In the genomic region with DNA sequence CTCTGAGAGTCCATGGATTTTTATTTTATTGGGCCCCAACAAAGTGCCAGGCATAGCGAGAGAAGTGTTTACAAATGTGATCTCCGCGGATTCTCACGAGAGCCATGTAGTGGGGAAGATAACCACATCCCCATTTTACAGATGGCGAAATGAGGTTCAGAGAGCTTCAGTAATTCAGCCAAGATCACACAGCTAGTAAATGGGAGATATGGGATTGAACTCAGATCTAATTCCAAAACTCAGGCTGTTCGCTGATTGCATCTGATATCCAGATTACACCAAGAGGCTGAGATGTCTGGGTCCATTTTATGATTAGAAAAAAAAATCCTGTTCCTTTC, we compare ENCODE assay signal across 8 cellular contexts. TPM values are rescaled to one million over a fixed set of nuclear protein-coding genes. Genes with fewer than 3 reads are reported as not detected.
DNase-seq lines count a peak whose midpoint lies in the region; ATAC-seq and TF ChIP-seq lines count a peak whose summit lies in the region.

No MANE protein-coding gene starts in this region.

- in situ Hi-C loops in brain microvascular endothelial cell (cut with HindIII; ENCODE audit: low pct_ligation_motif_present, low sequenced_read_pairs) = no loop called here

- H3K27ac ChIP-seq in CD4-positive, CD25-positive, alpha-beta regulatory T cell (ENCODE audit: insufficient read depth, low read length, poor library complexity, severe bottlenecking) = peak overlapping the region; percentile 96
- H3K27ac ChIP-seq in brain microvascular endothelial cell = peak overlapping the region; percentile 37

- peak in 1 of 3 donors; percentile 70 for DNase-seq in CD4-positive, CD25-positive, alpha-beta regulatory T cell
- peak; percentile 57 for DNase-seq in Jurkat, Clone E6-1 (ENCODE audit: low read depth, low spot score)
- DNase-seq in brain microvascular endothelial cell (no peak), inferior parietal cortex (ENCODE audit: extremely low spot score) (no peak), SW 1271 (lab: John Stamatoyannopoulos, UW) (no peak), NCI-H226 (no peak)

- peaks cover 26 to 78% (median 60%) of the 10 kb centered on the region in 4 donors for H3K4me1 Mint-ChIP-seq in CD4-positive, CD25-positive, alpha-beta regulatory T cell

- peak overlapping the region; percentile 97 to 100 (median 98) for H3K4me3 Mint-ChIP-seq in CD4-positive, CD25-positive, alpha-beta regulatory T cell

- peaks cover 0 to 3% (median 0%) of the 10 kb centered on the region in 7 donors for H3K9me3 Mint-ChIP-seq in CD4-positive, CD25-positive, alpha-beta regulatory T cell

- peaks cover 0 to under 1% of the 10 kb centered on the region in 2 experiments for H3K9me3 ChIP-seq in CD4-positive, CD25-positive, alpha-beta regulatory T cell (ENCODE audit: control insufficient read depth in 2 of 2, low read length in 2 of 2)
- H3K9me3 ChIP-seq in mononuclear cell (ENCODE audit: low read depth, low read length) = no peaks in the 10 kb centered on the region

- H3K27me3 ChIP-seq in CD4-positive, CD25-positive, alpha-beta regulatory T cell (ENCODE audit: control insufficient read depth, insufficient read depth, low read length) = no peaks in the 10 kb centered on the region
- no peaks in the 10 kb centered on the region for H3K27me3 ChIP-seq in brain microvascular endothelial cell (replicated peaks)
- no peaks in the 10 kb centered on the region for H3K27me3 ChIP-seq in mononuclear cell (ENCODE audit: insufficient read depth, low read length)

- no peaks in the 10 kb centered on the region for H3K27me3 Mint-ChIP-seq in CD4-positive, CD25-positive, alpha-beta regulatory T cell

- ATAC-seq in CD4-positive, CD25-positive, alpha-beta regulatory T cell (ENCODE audit: low read depth in 2 of 2) = peak in 1 of 2 donors; percentile 15
- ATAC-seq in GM19023 (IDR thresholded peaks at IDR 0.05; ENCODE audit: unreplicated experiment) = no peak

- peak overlapping the region; percentile 97 to 99 (median 98) for H3K27ac Mint-ChIP-seq in CD4-positive, CD25-positive, alpha-beta regulatory T cell

- H3K36me3 ChIP-seq in CD4-positive, CD25-positive, alpha-beta regulatory T cell (ENCODE audit: control insufficient read depth, insufficient read depth, low read length) = no peaks in the 10 kb centered on the region
- H3K36me3 ChIP-seq in brain microvascular endothelial cell (replicated peaks) = no peaks in the 10 kb centered on the region

- peaks cover 82% of the 10 kb centered on the region for H3K4me1 ChIP-seq in CD4-positive, CD25-positive, alpha-beta regulatory T cell (ENCODE audit: control insufficient read depth, insufficient read depth, low read length, poor library complexity, severe bottlenecking)
- peaks cover 67% of the 10 kb centered on the region for H3K4me1 ChIP-seq in mononuclear cell (ENCODE audit: insufficient read depth, low read length)

- H3K36me3 Mint-ChIP-seq in CD4-positive, CD25-positive, alpha-beta regulatory T cell = peaks cover 3% of the 10 kb centered on the region

- TF ChIP-seq CTCF in brain microvascular endothelial cell (IDR thresholded peaks at IDR 0.05; ENCODE audit: low read depth, low read length, missing control alignments) = no peak

- H3K4me3 ChIP-seq in CD4-positive, CD25-positive, alpha-beta regulatory T cell (ENCODE audit: low read depth, low read length) = peak overlapping the region; percentile 100
- H3K4me3 ChIP-seq in Jurkat, Clone E6-1 (ENCODE audit: low read length) = peak overlapping the region; percentile 92
- H3K4me3 ChIP-seq in brain microvascular endothelial cell (ENCODE audit: low read depth, low read length) = peak overlapping the region; percentile 70
- H3K4me3 ChIP-seq in mononuclear cell (ENCODE audit: low read length) = peak overlapping the region; percentile 84

RNA-seq across cellular contexts. Expression of a gene that starts 1.3 kb away (rescaled TPM):
- 169 TPM for total RNA-seq in CD4-positive, CD25-positive, alpha-beta regulatory T cell
- polyA plus RNA-seq in CD4-positive, CD25-positive, alpha-beta regulatory T cell = 100 to 1,000 TPM in 3 of 4 donors, 10 to 100 TPM in 1; 84.3 to 141 (median 113) TPM
- 12.3 TPM for polyA plus RNA-seq in Jurkat, Clone E6-1 (2012; ENCODE audit: insufficient read depth, insufficient read length)
- 53.3 TPM for total RNA-seq in mononuclear cell

RNA-seq across cellular contexts. Expression of a gene that starts 39.3 kb away (rescaled TPM):
- total RNA-seq in CD4-positive, CD25-positive, alpha-beta regulatory T cell = 26.2 TPM
- polyA plus RNA-seq in CD4-positive, CD25-positive, alpha-beta regulatory T cell = 10 to 100 TPM; 37.0 to 65.9 (median 55.9) TPM
- 4.3 TPM for polyA plus RNA-seq in Jurkat, Clone E6-1 (2012; ENCODE audit: insufficient read depth, insufficient read length)
- total RNA-seq in mononuclear cell = 1.8 TPM
